In the genomic region with DNA sequence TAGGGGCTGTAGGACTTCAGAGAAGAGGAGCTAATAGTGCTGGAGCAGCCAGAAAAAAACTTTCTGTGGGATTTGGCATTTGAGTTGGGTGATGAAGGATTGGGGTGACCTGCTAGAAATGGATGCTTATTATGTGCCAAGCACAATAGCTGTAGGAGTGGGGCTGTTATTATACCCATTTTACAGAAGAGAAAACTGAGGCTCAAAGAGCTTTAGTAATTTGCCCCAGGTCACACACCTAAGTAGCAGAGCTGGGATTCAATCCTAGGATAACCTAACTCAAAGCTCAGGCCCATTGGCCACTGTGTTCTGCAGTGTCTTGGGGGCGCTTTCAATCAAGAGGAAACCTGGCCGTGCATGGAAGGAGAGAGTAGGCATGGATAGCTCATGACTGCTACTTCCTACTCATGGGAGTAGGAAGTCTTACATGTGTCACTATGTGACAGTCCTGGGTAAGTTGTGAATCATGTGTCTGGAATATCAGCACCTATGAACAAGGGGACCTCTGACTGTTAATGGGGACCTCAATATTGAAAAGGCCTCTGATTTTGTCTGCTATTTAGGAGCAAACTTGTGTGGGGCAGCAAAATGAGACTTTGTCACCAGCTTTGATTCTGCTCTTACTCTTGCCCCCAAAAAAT, we compare ENCODE assay signal across 28 cellular contexts. TPM values are rescaled to one million over a fixed set of nuclear protein-coding genes. Genes with fewer than 3 reads are reported as not detected.
"Had no signal": no experiment of that assay in that cellular context is flagged by ENCODE, and none has a peak within 500 bp of the region (broad histone marks: within the 10 kb centered on the region; RNA-seq: fewer than 3 reads in every experiment).

No MANE protein-coding gene starts in this region.

- H3K4me1 ChIP-seq: gastroesophageal sphincter, heart left ventricle, left lung, neural progenitor cell, sigmoid colon, stomach had no signal

- H3K9ac ChIP-seq: neural progenitor cell, parathyroid adenoma had no signal

- DNase-seq: cortex of kidney; effector memory CD8-positive, alpha-beta T cell; foreskin fibroblast; heart left ventricle; kidney; left cardiac atrium; left lung; mesenchymal stem cell; mucosa of descending colon; naive B cell; sigmoid colon; stimulated activated CD4-positive, alpha-beta T cell treated with anti-CD3 and anti-CD28 coated beads, Interleukin-2, amount 100 ng/mL, for 24 hours; stimulated activated CD4-positive, alpha-beta T cell treated with anti-CD3 and anti-CD28 coated beads, Interleukin-4, amount 100 ng/mL, for 24 hours; stimulated activated naive CD4-positive, alpha-beta T cell treated with Interleukin-2 at 50 U/mL for 16 hours; stomach; thyroid gland; trophoblast cell had no signal

- H3K4me3 ChIP-seq: gastroesophageal sphincter, heart left ventricle, hepatocyte, left lung, mucosa of descending colon, neural progenitor cell, sigmoid colon, stomach, thyroid gland had no signal

- H3K36me3 ChIP-seq: gastroesophageal sphincter, heart left ventricle, left lung, neural progenitor cell, sigmoid colon, stomach, thyroid gland had no signal

- H3K27me3 ChIP-seq: hepatocyte, left lung, neural progenitor cell, sigmoid colon, thyroid gland had no signal

- FAIRE-seq: endometrium, kidney had no signal

- H2AFZ ChIP-seq: hepatocyte, neural progenitor cell, parathyroid adenoma had no signal

- ATAC-seq: effector memory CD8-positive, alpha-beta T cell; gastroesophageal sphincter; heart left ventricle; left cardiac atrium; left lung; mucosa of descending colon; stimulated activated effector memory CD8-positive, alpha-beta T cell treated with anti-CD3 and anti-CD28 coated beads, Interleukin-12 subunit alpha, Interleukin-12 subunit beta, amount 100 ng/mL, for 72 hours had no signal

- H3K79me2 ChIP-seq: hepatocyte, parathyroid adenoma had no signal

- H3K9me3 ChIP-seq: gastroesophageal sphincter, heart left ventricle, left lung, mucosa of descending colon, sigmoid colon, stomach, thyroid gland had no signal

- H3K27ac ChIP-seq: gastroesophageal sphincter, heart left ventricle, hepatocyte, left lung, neural progenitor cell, parathyroid adenoma, sigmoid colon, stomach, thyroid gland had no signal

- H3K4me2 ChIP-seq: hepatocyte, neural progenitor cell had no signal

RNA-seq across cellular contexts. Expression of a gene that starts 6.1 kb away (rescaled TPM):
- total RNA-seq: dermis microvascular lymphatic vessel endothelial cell, heart left ventricle, left cardiac atrium, lung microvascular endothelial cell, mucosa of descending colon, osteoblast, sigmoid colon, skeletal muscle tissue, subcutaneous adipose tissue, thyroid gland had no signal
- polyA plus RNA-seq: heart left ventricle, sigmoid colon had no signal
